1 cellular context compared by ENCODE assay signal in the genomic region with DNA sequence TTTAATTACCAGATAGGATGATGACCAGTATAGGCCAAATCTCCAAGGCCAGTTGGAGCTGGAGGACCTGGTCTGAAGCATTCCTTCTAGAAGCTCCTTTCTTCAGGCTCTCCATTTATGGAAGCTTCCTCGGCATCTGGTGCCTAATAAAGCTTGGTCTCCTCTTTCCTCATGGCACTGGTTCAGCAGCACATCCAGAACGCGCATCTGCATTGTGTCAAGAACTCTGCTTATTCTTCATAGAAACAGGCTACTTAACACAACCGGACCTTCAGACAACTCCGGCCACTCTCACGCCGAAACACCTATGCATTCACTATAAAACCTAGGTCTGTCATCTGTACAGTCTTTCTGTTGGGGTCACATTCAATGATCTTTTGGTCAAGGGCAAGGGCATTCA.
TF ChIP-seq lines count a peak whose summit lies in the region.

No MANE protein-coding gene starts in this region.

TF ChIP-seq in liver, 16 proteins besides CTCF, POLR2A, EP300 and RAD21 (continued from another document):
- TF ChIP-seq, protein P1, sequence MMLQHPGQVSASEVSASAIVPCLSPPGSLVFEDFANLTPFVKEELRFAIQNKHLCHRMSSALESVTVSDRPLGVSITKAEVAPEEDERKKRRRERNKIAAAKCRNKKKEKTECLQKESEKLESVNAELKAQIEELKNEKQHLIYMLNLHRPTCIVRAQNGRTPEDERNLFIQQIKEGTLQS (IDR thresholded peaks at IDR 0.05) = no peak
- TF ChIP-seq FOXA2 (IDR thresholded peaks at IDR 0.05) = no peak
- no peak for TF ChIP-seq TAF1 (conservative IDR thresholded peaks at IDR 0.05)
- no peak for TF ChIP-seq ZBTB33 (IDR thresholded peaks at IDR 0.05)
- TF ChIP-seq HNF4G (IDR thresholded peaks at IDR 0.05) = no peak
- no peak for TF ChIP-seq YY1 (IDR thresholded peaks at IDR 0.05)
- TF ChIP-seq, protein P2, sequence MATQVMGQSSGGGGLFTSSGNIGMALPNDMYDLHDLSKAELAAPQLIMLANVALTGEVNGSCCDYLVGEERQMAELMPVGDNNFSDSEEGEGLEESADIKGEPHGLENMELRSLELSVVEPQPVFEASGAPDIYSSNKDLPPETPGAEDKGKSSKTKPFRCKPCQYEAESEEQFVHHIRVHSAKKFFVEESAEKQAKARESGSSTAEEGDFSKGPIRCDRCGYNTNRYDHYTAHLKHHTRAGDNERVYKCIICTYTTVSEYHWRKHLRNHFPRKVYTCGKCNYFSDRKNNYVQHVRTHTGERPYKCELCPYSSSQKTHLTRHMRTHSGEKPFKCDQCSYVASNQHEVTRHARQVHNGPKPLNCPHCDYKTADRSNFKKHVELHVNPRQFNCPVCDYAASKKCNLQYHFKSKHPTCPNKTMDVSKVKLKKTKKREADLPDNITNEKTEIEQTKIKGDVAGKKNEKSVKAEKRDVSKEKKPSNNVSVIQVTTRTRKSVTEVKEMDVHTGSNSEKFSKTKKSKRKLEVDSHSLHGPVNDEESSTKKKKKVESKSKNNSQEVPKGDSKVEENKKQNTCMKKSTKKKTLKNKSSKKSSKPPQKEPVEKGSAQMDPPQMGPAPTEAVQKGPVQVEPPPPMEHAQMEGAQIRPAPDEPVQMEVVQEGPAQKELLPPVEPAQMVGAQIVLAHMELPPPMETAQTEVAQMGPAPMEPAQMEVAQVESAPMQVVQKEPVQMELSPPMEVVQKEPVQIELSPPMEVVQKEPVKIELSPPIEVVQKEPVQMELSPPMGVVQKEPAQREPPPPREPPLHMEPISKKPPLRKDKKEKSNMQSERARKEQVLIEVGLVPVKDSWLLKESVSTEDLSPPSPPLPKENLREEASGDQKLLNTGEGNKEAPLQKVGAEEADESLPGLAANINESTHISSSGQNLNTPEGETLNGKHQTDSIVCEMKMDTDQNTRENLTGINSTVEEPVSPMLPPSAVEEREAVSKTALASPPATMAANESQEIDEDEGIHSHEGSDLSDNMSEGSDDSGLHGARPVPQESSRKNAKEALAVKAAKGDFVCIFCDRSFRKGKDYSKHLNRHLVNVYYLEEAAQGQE (IDR thresholded peaks at IDR 0.05) = no peak
TF ChIP-seq in liver: peak in this region for 0.
